8 cellular contexts compared by ENCODE assay signal in the genomic region with DNA sequence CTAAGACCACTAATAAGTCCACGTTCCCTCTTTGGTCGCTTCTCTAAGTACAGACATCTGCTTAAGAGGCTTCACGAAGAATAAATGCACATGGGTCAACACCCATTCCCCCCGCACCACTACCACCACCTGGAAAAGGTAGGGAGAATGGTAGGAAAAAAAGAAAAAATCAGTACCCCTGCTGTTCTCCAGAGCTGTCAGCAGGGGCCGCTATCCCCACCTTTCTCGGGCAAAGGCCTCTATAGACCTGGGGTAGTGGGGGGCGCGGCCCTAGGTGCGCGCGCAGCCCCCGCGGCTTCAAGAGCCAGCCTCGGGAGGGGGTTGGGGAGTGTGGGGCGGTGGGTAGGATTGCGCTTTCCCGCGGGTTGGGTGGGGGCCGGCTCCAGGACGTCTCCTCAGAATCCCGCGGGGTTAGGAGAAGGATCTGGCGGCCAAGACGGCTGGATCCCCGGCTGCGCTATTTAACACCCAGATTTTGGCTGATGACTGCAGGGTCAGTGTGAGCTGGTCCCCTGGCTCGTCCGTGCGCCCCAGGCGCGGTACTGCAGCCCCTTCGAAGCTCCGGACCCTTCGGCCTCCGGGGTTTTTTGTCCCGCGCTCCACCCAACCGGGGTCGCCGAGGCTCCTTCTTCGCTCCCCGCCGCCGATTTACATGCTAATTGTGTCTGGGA. TPM values are rescaled to one million over a fixed set of nuclear protein-coding genes. Genes with fewer than 3 reads are reported as not detected.
A peak's percentile ranks its signal among the peaks of the same experiment; 100 is the strongest.
DNase-seq lines count a peak whose midpoint lies in the region; ATAC-seq and TF ChIP-seq lines count a peak whose summit lies in the region.

No MANE protein-coding gene starts in this region.

- intact Hi-C loops in left cardiac atrium (cut with DNase I): loop anchor here (5.0 to 10.0 kb wide), 2 partner anchors 369 to 371 kb away; no protein-coding TSS in a partner anchor
- intact Hi-C loops in posterior cingulate gyrus (cut with DNase I): loop anchor here (5.0 to 10.0 kb wide), 4 partner anchors 46 to 589 kb away; no protein-coding TSS in a partner anchor

- H3K4me3 Mint-ChIP-seq in activated naive CD8-positive, alpha-beta T cell treated with anti-CD3 and anti-CD28 coated beads, Interleukin-2, amount 50 U/mL, for 24 hours: peak overlapping the region; percentile 67

- H3K27me3 Mint-ChIP-seq in activated naive CD8-positive, alpha-beta T cell treated with anti-CD3 and anti-CD28 coated beads, Interleukin-2, amount 50 U/mL, for 24 hours: peaks cover 73% of the 10 kb centered on the region

- H3K9me3 Mint-ChIP-seq in activated naive CD8-positive, alpha-beta T cell treated with anti-CD3 and anti-CD28 coated beads, Interleukin-2, amount 50 U/mL, for 24 hours: no peaks in the 10 kb centered on the region

- no peaks in the 10 kb centered on the region for H3K36me3 Mint-ChIP-seq in activated naive CD8-positive, alpha-beta T cell treated with anti-CD3 and anti-CD28 coated beads, Interleukin-2, amount 50 U/mL, for 24 hours (ENCODE audit: low read depth)

- DNase-seq in 8988T (peak; percentile 72), NCI-H146 treated with DMSO at 0.1 percent for 48 hours (lab: John Stamatoyannopoulos, UW; ENCODE audit: unreplicated experiment) (peak; percentile 3), left cardiac atrium (peak; percentile 69), posterior cingulate gyrus (peak; percentile 47 to 93 (median 64)), NCI-H1417 (lab: John Stamatoyannopoulos, UW) (no peak)
- peak; percentile 64 for DNase-seq in activated naive CD8-positive, alpha-beta T cell treated with anti-CD3 and anti-CD28 coated beads, Interleukin-2, amount 50 U/mL, for 24 hours

- H3K27ac Mint-ChIP-seq in activated naive CD8-positive, alpha-beta T cell treated with anti-CD3 and anti-CD28 coated beads, Interleukin-2, amount 50 U/mL, for 24 hours: no peak overlapping the region

- TF ChIP-seq CTCF in GM12874 (IDR thresholded peaks at IDR 0.05; ENCODE audit: insufficient read depth, low read depth, low read length): peak; percentile 90

- ATAC-seq in HG02610 (IDR thresholded peaks at IDR 0.05; ENCODE audit: unreplicated experiment) (peak; percentile 35), left cardiac atrium (peak; percentile 39 to 69)
- peak; percentile 51 for ATAC-seq in activated naive CD8-positive, alpha-beta T cell treated with anti-CD3 and anti-CD28 coated beads, Interleukin-2, amount 50 U/mL, for 24 hours

- H3K4me1 Mint-ChIP-seq in activated naive CD8-positive, alpha-beta T cell treated with anti-CD3 and anti-CD28 coated beads, Interleukin-2, amount 50 U/mL, for 24 hours: peaks cover 29% of the 10 kb centered on the region

RNA-seq across cellular contexts. Expression of gene SEMA6A, which starts 1.6 kb away (rescaled TPM):
- total RNA-seq in left cardiac atrium: 1 to 10 TPM; 3.8 to 5.7 TPM

Comparison
In these comparisons a context has a peak if more than half of its experiments do, and no peak if none do; other contexts are left out.
1. DNase-seq: peak in 8988T (single experiment), NCI-H146 treated with DMSO at 0.1 percent for 48 hours (single experiment), activated naive CD8-positive, alpha-beta T cell treated with anti-CD3 and anti-CD28 coated beads, Interleukin-2, amount 50 U/mL, for 24 hours (single experiment), left cardiac atrium (single experiment) and posterior cingulate gyrus (10 of 10); none in NCI-H1417 (0 of 3).
2. Peak in every context shown above with its lines, with median percentiles within 50 percentile points of each other: ATAC-seq.